Comparison of ENCODE assay signal across 8 cellular contexts in the genomic region with DNA sequence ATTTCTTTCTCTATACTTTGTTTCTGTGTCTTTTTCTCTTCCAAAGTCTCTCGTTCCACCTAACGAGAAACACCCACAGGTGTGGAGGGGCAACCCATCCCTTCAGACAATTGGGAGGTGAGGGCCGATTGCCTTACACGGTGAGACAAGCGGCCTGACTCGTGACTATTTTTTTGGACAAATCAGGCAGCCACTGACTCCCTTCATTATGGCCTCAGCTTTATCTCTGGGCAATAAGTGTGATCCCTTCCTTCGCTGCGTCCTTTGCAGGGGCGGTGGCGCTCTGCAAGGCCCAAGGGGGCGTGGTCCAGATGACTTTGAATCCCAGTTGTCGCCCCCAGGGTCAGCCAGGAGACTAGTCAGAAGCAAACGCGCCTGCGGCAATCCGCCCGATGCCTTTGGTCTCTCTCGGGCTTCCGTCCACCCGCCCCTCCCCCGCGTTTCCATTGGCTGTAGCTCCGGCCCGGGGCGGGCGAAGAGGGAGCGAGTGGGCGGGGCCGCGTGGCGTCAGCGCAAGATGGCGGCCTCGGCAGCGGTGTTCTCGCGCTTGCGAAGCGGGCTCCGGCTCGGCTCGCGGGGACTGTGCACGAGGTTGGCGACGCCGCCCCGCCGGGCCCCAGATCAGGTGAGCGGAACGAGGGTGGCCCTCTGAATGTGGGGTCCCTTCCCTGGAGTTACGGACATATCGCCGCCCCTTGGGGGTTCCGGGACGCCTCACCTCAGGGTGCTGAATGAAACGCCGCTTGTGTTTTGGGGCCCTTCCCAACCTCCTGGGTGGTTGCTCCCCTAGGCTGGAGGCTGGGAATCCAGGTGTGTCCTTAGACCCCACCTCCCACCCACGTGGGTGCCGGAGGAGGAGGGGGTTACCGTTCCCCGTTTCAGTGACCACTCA. TPM values are rescaled to one million over a fixed set of nuclear protein-coding genes. Genes with fewer than 3 reads are reported as not detected.
A peak's percentile ranks its signal among the peaks of the same experiment; 100 is the strongest.
DNase-seq lines count a peak whose midpoint lies in the region; FAIRE-seq and TF ChIP-seq lines count a peak whose summit lies in the region.

A gene (plus strand): TSS at position 502 of the 892 bp plus-strand sequence. CDS start 16 bp downstream, at position 518.

- H3K36me3 Mint-ChIP-seq in HFFc6 (ENCODE audit: low read depth): peaks cover 16% of the 10 kb centered on the region
- peaks cover 16% of the 10 kb centered on the region for H3K36me3 Mint-ChIP-seq in activated naive CD4-positive, alpha-beta T cell treated with anti-CD3 and anti-CD28 coated beads for 36 hours (ENCODE audit: low read depth)

- H3K27ac Mint-ChIP-seq in HFFc6: peak within 1 kb of the TSS; percentile 97
- peak within 1 kb of the TSS; percentile 90 for H3K27ac Mint-ChIP-seq in activated naive CD4-positive, alpha-beta T cell treated with anti-CD3 and anti-CD28 coated beads for 36 hours

- H3K27me3 ChIP-seq in neutrophil: no peaks in the 10 kb centered on the region

- peaks cover 21% of the 10 kb centered on the region for H3K4me1 Mint-ChIP-seq in HFFc6 (ENCODE audit: low read depth)
- H3K4me1 Mint-ChIP-seq in activated naive CD4-positive, alpha-beta T cell treated with anti-CD3 and anti-CD28 coated beads for 36 hours (ENCODE audit: low read depth): peaks cover 27% of the 10 kb centered on the region

- DNase-seq in GM03348 (ENCODE audit: low spot score) (peak; percentile 98), HFFc6 (peak; percentile 93), NCI-H1048 (lab: John Stamatoyannopoulos, UW) (peak; percentile 95), SK-N-MC (ENCODE audit: low read depth, low spot score) (peak; percentile 39), frontal cortex (ENCODE audit: low spot score in 2 of 2) (peak; percentile 92 to 94)
- peak; percentile 99 for DNase-seq in activated naive CD4-positive, alpha-beta T cell treated with anti-CD3 and anti-CD28 coated beads for 36 hours

- H3K4me1 ChIP-seq in neutrophil (ENCODE audit: control insufficient read depth in 1 of 2, insufficient read depth in 1 of 2, low read depth in 1 of 2, low read length in 1 of 2): peaks cover 19 to 21% of the 10 kb centered on the region in 2 experiments

- peaks cover 6% of the 10 kb centered on the region for H3K27me3 Mint-ChIP-seq in HFFc6 (ENCODE audit: insufficient read depth)
- no peaks in the 10 kb centered on the region for H3K27me3 Mint-ChIP-seq in activated naive CD4-positive, alpha-beta T cell treated with anti-CD3 and anti-CD28 coated beads for 36 hours (ENCODE audit: low read depth)

- no peaks in the 10 kb centered on the region for H3K9me3 Mint-ChIP-seq in HFFc6
- no peaks in the 10 kb centered on the region for H3K9me3 Mint-ChIP-seq in activated naive CD4-positive, alpha-beta T cell treated with anti-CD3 and anti-CD28 coated beads for 36 hours

- intact Hi-C loops in activated naive CD4-positive, alpha-beta T cell treated with anti-CD3 and anti-CD28 coated beads for 36 hours (cut with micrococcal nuclease): loop anchor here (1.0 to 2.0 kb wide), 3 partner anchors 35 to 89 kb away; a partner anchor contains a TSS

- H3K27ac ChIP-seq in SK-N-MC: peak within 1 kb of the TSS; percentile 87
- peak within 1 kb of the TSS; percentile 71 for H3K27ac ChIP-seq in neutrophil

- H3K36me3 ChIP-seq in SK-N-MC (ENCODE audit: insufficient read depth, low read length) (peaks cover 24% of the 10 kb centered on the region; the same call in 1 of the 2 replicates), neutrophil (peaks cover 16% of the 10 kb centered on the region)

- no peaks in the 10 kb centered on the region for H3K9me3 ChIP-seq in SK-N-MC (ENCODE audit: low read depth, low read length)
- no peaks in the 10 kb centered on the region for H3K9me3 ChIP-seq in neutrophil

- H3K9ac ChIP-seq in SK-N-MC (ENCODE audit: insufficient read length): peak within 1 kb of the TSS; percentile 100

- peak within 1 kb of the TSS; percentile 99 for H3K4me3 Mint-ChIP-seq in HFFc6
- H3K4me3 Mint-ChIP-seq in activated naive CD4-positive, alpha-beta T cell treated with anti-CD3 and anti-CD28 coated beads for 36 hours: peak within 1 kb of the TSS; percentile 92

- TF ChIP-seq CTCF in HFFc6 (IDR thresholded peaks at IDR 0.05): no peak
- peak; percentile 36 for TF ChIP-seq CTCF in neutrophil (IDR thresholded peaks at IDR 0.05)
- TF ChIP-seq CTCF in subcutaneous adipose tissue (IDR thresholded peaks at IDR 0.05; ENCODE audit: low read depth): no peak

- CTCF ChIA-PET in activated naive CD4-positive, alpha-beta T cell treated with anti-CD3 and anti-CD28 coated beads for 36 hours (lab: Charles Lee): no interaction called here

- no peak for FAIRE-seq in frontal cortex (lab: Jason Lieb, UNC)

- H3K4me3 ChIP-seq in SK-N-MC: peak within 1 kb of the TSS; percentile 97
- peak within 1 kb of the TSS; percentile 87 to 92 for H3K4me3 ChIP-seq in neutrophil (ENCODE audit: low read depth in 1 of 2, low read length in 1 of 2)

RNA-seq across cellular contexts. Expression of the gene that starts here (rescaled TPM):
- total RNA-seq in HFFc6 (2021; fragmentation: NEBNext Ultra II Directional; extraction: Animal tissue kit (Norgen Biotek cat#: 25700)): 100 to 1,000 TPM in 1 of 6 experiments, 10 to 100 TPM in 5; 86.2 to 104 (median 92.5) TPM
- total RNA-seq in activated naive CD4-positive, alpha-beta T cell treated with anti-CD3 and anti-CD28 coated beads for 36 hours: 100 to 1,000 TPM; 103 to 107 TPM
- total RNA-seq in frontal cortex: 43.2 TPM
- total RNA-seq in subcutaneous adipose tissue: 10 to 100 TPM; 31.9 to 50.1 (median 38.6) TPM

Comparison
In these comparisons a context has a peak if more than half of its experiments do, and no peak if none do; other contexts are left out.
1. Peak in every context shown above with its lines: DNase-seq, H3K4me3 ChIP-seq and H3K27ac ChIP-seq.
2. DNase-seq: peak in every context shown above with its lines; median percentile 99 in activated naive CD4-positive, alpha-beta T cell treated with anti-CD3 and anti-CD28 coated beads for 36 hours; 98 in GM03348; 95 in NCI-H1048; 93 in HFFc6; 93 in frontal cortex; 39 in SK-N-MC.